22 cellular contexts compared by ENCODE assay signal in the genomic region with DNA sequence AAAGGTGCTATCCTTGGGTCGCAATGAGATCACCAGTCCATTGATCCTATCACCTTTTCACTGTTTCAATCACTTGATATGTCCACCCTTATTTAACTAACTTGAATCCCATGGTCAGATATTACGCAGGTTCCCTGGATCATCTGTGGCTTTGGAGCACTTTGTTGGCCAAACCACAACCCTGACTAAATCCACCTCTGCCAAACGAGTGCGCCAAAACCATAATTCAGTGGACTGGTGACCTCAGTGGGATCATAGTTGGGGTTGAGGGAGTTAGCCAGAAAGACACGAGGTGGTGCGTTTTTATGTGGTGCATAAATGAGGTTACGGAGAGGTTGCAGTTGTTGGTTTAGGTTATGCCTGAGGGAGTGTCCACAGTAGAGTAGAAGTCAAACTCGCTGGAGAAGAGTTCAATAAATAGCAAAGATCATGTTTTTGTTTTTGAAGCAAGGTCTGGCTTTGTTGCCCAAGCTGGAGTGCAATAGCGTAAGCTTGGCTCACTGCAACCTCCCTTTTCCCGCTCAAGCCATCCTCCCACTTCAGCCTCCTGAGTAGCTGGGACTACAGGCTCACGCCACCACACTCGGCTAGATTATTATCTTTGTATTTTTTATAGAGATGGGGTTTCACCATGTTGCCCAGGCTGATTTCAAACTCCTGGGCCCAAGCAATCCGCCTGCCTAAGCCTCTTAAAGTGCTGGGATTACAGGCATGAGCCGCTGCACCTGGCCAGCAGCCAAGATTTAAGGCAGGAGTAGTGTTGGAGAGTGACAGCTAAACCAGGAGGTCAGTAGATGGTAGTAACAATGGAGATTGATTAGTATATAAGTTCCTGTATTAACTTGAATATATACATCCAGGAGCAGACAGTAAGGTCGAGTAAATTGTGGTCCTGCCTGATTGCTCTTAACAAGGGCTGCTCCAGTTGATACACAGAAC. TPM values are rescaled to one million over a fixed set of nuclear protein-coding genes. Genes with fewer than 3 reads are reported as not detected.
DNase-seq lines count a peak whose midpoint lies in the region; ATAC-seq and TF ChIP-seq lines count a peak whose summit lies in the region.
"Had no signal": no experiment of that assay in that cellular context is flagged by ENCODE, and none has a peak within 500 bp of the region (broad histone marks: within the 10 kb centered on the region; RNA-seq: fewer than 3 reads in every experiment).

No MANE protein-coding gene starts in this region.

- no peaks in the 10 kb centered on the region for H3K9me3 Mint-ChIP-seq in chondrocyte (ENCODE audit: low read depth)

- no peaks in the 10 kb centered on the region for H3K9me3 ChIP-seq in HEK293 (ENCODE audit: control insufficient read depth, insufficient read depth, low read depth, low read length)
- H3K9me3 ChIP-seq: neutrophil, tibial artery had no signal

- CTCF ChIA-PET in HEK293 (lab: Yijun Ruan, JAX) = interaction anchor here (0.6 kb wide), 2 partner anchors 37 to 49 kb away, joined by 3 read pairs; no protein-coding TSS in a partner anchor

- ATAC-seq in HG03432 (IDR thresholded peaks at IDR 0.05; ENCODE audit: unreplicated experiment) = no peak

- H3K27me3 Mint-ChIP-seq in chondrocyte (ENCODE audit: low read depth) = peaks cover 13% of the 10 kb centered on the region

- no peaks in the 10 kb centered on the region for H3K36me3 ChIP-seq in HEK293 (ENCODE audit: control insufficient read depth in 2 of 2, insufficient read depth in 1 of 2, low read length in 2 of 2)
- H3K36me3 ChIP-seq: neutrophil, tibial artery had no signal

- DNase-seq in COLO668 (lab: John Stamatoyannopoulos, UW; ENCODE audit: unreplicated experiment) = peak; percentile 25
- peak; percentile 45 for DNase-seq in NCI-H69 (lab: John Stamatoyannopoulos, UW)
- peak; percentile 23 for DNase-seq in fibroblast of peridontal ligament (ENCODE audit: extremely low read depth)
- DNase-seq in NCI-H526 (lab: John Stamatoyannopoulos, UW) = no peak
- no peak for DNase-seq in putamen (ENCODE audit: low spot score)
- no peak for DNase-seq in chondrocyte (ENCODE audit: low spot score)
- DNase-seq: activated CD4-positive, alpha-beta T cell treated with anti-CD3 and anti-CD28 coated beads, Interleukin-2, amount 50 U/mL, for 4 hours; C1 segment of cervical spinal cord; central memory CD4-positive, alpha-beta T cell; DMS79 treated with DMSO at 0.1 percent for 48 hours; effector memory CD4-positive, alpha-beta T cell; hypothalamus; IMR-90; kidney glomerular epithelial cell; NCI-H1092 treated with DMSO at 0.1 percent for 48 hours; NCI-H526 treated with DMSO at 0.1 percent for 48 hours; tibial artery had no signal

- H3K4me1 Mint-ChIP-seq in chondrocyte (ENCODE audit: low read depth) = no peaks in the 10 kb centered on the region

- TF ChIP-seq CTCF in HEK293 (tag by site-specific recombination; IDR thresholded peaks at IDR 0.05) (no peak), chondrocyte (IDR thresholded peaks at IDR 0.05) (no peak)

- POLR2A ChIA-PET in HEK293 (lab: Yijun Ruan, JAX) = no interaction called here

- H3K36me3 Mint-ChIP-seq in chondrocyte (ENCODE audit: low read depth) = no peaks in the 10 kb centered on the region
- H3K36me3 Mint-ChIP-seq: activated naive CD8-positive, alpha-beta T cell had no signal

- H3K4me3 Mint-ChIP-seq in chondrocyte (ENCODE audit: unreplicated experiment) = no peak overlapping the region
- H3K4me3 Mint-ChIP-seq: activated naive CD8-positive, alpha-beta T cell had no signal

- no peaks in the 10 kb centered on the region for H3K4me1 ChIP-seq in HEK293 (ENCODE audit: control insufficient read depth, insufficient read depth, low read length)

- H3K4me3 ChIP-seq in HEK293 (ENCODE audit: low read depth, low read length) = no peak overlapping the region
- H3K4me3 ChIP-seq: tibial artery had no signal

- no peak overlapping the region for H3K27ac ChIP-seq in HEK293 (ENCODE audit: extremely low read depth, low read depth, low read length)
- H3K27ac ChIP-seq: neutrophil, tibial artery had no signal

- H3K27ac Mint-ChIP-seq in chondrocyte (ENCODE audit: unreplicated experiment) = no peak overlapping the region
- H3K27ac Mint-ChIP-seq: activated naive CD8-positive, alpha-beta T cell had no signal

TF ChIP-seq in HEK293, 187 proteins besides CTCF, POLR2A, EP300 and RAD21 (continues in another document):
- TF ChIP-seq ZNF791 (tag by site-specific recombination; IDR thresholded peaks at IDR 0.05) (no peak), ZBTB48 (tag by site-specific recombination; IDR thresholded peaks at IDR 0.05) (no peak), ZNF19 (tag by site-specific recombination; IDR thresholded peaks at IDR 0.05; ENCODE audit: low read depth) (no peak), SETDB1 (IDR thresholded peaks at IDR 0.05; ENCODE audit: insufficient read length, low read length) (peak; percentile 29), ZNF211 (tag by site-specific recombination; IDR thresholded peaks at IDR 0.05; ENCODE audit: low read depth) (no peak), ZNF24 (tag by site-specific recombination; IDR thresholded peaks at IDR 0.05) (no peak), GFI1B (tag by site-specific recombination; IDR thresholded peaks at IDR 0.05) (0 out of 2 replicates have a peak, but pooled peaks have one; percentile 30), WT1 (tag by site-specific recombination; IDR thresholded peaks at IDR 0.05) (0 out of 2 replicates have a peak, but pooled peaks have one; percentile 19), ZEB2 (tag by site-specific recombination; IDR thresholded peaks at IDR 0.05) (no peak), TCF7L2 (IDR thresholded peaks at IDR 0.05; ENCODE audit: borderline replicate concordance, low read depth, low read length) (no peak), HOXD13 (CRISPR knock-in tag; IDR thresholded peaks at IDR 0.05; ENCODE audit: borderline replicate concordance) (no peak), REPIN1 (tag by site-specific recombination; IDR thresholded peaks at IDR 0.05; ENCODE audit: low read depth) (no peak), YY2 (tag by site-specific recombination; IDR thresholded peaks at IDR 0.05) (no peak), MZF1 (tag by site-specific recombination; IDR thresholded peaks at IDR 0.05; ENCODE audit: borderline replicate concordance) (no peak), SP7 (tag by site-specific recombination; IDR thresholded peaks at IDR 0.05) (no peak), ZNF426 (tag by site-specific recombination; IDR thresholded peaks at IDR 0.05) (no peak), ZNF660 (tag by site-specific recombination; IDR thresholded peaks at IDR 0.05) (no peak), SALL2 (tag by site-specific recombination; IDR thresholded peaks at IDR 0.05; ENCODE audit: borderline replicate concordance) (no peak), ZSCAN23 (tag by site-specific recombination; IDR thresholded peaks at IDR 0.05) (no peak), ZNF555 (tag by site-specific recombination; conservative IDR thresholded peaks at IDR 0.05) (no peak), TRIM28 (IDR thresholded peaks at IDR 0.05; ENCODE audit: borderline replicate concordance, low read length) (no peak)
- TF ChIP-seq, protein P1, sequence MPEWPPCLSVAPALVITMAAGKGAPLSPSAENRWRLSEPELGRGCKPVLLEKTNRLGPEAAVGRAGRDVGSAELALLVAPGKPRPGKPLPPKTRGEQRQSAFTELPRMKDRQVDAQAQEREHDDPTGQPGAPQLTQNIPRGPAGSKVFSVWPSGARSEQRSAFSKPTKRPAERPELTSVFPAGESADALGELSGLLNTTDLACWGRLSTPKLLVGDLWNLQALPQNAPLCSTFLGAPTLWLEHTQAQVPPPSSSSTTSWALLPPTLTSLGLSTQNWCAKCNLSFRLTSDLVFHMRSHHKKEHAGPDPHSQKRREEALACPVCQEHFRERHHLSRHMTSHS (tag by site-specific recombination; IDR thresholded peaks at IDR 0.05) = no peak
- TF ChIP-seq, protein P2, sequence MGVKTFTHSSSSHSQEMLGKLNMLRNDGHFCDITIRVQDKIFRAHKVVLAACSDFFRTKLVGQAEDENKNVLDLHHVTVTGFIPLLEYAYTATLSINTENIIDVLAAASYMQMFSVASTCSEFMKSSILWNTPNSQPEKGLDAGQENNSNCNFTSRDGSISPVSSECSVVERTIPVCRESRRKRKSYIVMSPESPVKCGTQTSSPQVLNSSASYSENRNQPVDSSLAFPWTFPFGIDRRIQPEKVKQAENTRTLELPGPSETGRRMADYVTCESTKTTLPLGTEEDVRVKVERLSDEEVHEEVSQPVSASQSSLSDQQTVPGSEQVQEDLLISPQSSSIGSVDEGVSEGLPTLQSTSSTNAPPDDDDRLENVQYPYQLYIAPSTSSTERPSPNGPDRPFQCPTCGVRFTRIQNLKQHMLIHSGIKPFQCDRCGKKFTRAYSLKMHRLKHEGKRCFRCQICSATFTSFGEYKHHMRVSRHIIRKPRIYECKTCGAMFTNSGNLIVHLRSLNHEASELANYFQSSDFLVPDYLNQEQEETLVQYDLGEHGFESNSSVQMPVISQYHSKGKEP (tag by site-specific recombination; IDR thresholded peaks at IDR 0.05) = peak; percentile 12; the same call in 1 of the 2 replicates
- TF ChIP-seq, protein P3, sequence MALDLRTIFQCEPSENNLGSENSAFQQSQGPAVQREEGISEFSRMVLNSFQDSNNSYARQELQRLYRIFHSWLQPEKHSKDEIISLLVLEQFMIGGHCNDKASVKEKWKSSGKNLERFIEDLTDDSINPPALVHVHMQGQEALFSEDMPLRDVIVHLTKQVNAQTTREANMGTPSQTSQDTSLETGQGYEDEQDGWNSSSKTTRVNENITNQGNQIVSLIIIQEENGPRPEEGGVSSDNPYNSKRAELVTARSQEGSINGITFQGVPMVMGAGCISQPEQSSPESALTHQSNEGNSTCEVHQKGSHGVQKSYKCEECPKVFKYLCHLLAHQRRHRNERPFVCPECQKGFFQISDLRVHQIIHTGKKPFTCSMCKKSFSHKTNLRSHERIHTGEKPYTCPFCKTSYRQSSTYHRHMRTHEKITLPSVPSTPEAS (tag by site-specific recombination; IDR thresholded peaks at IDR 0.05) = no peak
- TF ChIP-seq, protein P4, sequence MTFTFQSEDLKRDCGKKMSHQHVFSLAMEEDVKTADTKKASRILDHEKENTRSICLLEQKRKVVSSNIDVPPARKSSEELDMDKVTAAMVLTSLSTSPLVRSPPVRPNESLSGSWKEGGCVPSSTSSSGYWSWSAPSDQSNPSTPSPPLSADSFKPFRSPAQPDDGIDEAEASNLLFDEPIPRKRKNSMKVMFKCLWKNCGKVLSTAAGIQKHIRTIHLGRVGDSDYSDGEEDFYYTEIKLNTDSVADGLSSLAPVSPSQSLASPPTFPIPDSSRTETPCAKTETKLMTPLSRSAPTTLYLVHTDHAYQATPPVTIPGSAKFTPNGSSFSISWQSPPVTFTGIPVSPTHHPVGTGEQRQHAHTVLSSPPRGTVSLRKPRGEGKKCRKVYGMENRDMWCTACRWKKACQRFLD (tag by site-specific recombination; IDR thresholded peaks at IDR 0.05) = no peak

RNA-seq across cellular contexts. Expression of a gene that starts 4.5 kb away (rescaled TPM):
- total RNA-seq in chondrocyte = not detected in 3 replicates
- total RNA-seq: fibroblast of lung, IMR-90 had no signal

RNA-seq across cellular contexts. Expression of a gene that starts 19.9 kb away (rescaled TPM):
- 0.22 to 0.63 TPM (median 0.38 TPM) in 3 replicates for total RNA-seq in chondrocyte
- total RNA-seq: fibroblast of lung, IMR-90 had no signal

RNA-seq across cellular contexts. Expression of a gene that starts 21.9 kb away (rescaled TPM):
- 16.6 to 30.0 TPM (median 16.7 TPM) in 3 replicates for total RNA-seq in chondrocyte

RNA-seq across cellular contexts. Expression of a gene that starts 42.1 kb away (rescaled TPM):
- 600 to 777 TPM (median 609 TPM) in 3 replicates for total RNA-seq in chondrocyte

RNA-seq across cellular contexts. Expression of a gene that starts 42.5 kb away (rescaled TPM):
- total RNA-seq in chondrocyte = 73.0 to 78.8 TPM (median 75.0 TPM) in 3 replicates

Comparison
In these comparisons a context has a peak if more than half of its experiments do, and no peak if none do; other contexts are left out.
1. DNase-seq: peak in COLO668 (single experiment), NCI-H69 (single experiment) and fibroblast of peridontal ligament (single experiment); none in NCI-H526 (0 of 2), putamen (single experiment) and chondrocyte (single experiment).